1 cellular context compared by ENCODE assay signal in the genomic region with DNA sequence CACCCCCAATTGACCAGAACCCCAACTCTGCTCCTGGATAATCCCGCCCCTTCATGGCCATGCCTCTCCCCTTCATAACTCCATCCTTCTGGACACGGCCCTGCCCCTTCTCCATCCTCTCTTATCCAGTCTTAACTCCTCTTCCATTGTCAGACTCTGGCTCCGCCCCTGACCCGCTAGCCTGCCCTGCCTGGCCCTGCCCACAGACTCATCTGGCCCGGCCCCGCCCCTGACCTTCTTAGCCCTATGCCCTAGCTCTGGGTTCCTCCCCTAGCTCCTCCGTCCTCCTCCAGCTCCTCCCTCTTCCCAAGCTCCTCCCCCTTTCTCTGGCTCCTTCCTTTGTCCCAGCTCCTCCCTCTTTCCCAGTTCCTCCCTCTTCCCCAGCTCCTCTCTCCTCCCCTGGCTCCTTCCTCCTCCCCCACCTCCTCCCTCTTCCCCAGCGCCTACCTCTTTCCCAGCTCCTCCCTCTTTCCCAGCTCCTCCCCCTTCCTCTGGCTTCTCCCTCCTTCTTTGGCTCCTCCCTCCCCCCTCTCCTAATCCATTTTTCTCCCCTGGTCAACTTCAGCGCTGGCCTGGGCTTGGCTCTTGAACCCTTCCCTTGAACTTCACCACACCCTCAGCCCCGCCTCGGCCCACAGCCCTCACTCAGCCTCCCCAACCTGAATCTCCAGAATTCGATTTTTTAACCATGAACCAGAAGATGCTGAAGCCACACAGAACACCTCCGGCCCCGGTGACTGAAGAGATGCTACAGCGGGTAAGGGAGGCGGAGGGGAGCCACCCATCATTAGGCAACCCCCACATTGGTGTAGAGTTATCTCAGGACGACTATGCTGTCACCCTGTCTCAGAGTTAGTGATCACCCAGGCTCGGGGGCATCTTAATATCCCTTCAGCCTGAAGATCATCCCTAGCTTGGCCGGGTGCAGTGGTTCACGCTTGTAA.
TF ChIP-seq lines count a peak whose summit lies in the region.

No MANE protein-coding gene starts in this region.

TF ChIP-seq in K562, 482 proteins besides CTCF, POLR2A, EP300 and RAD21 (continued from another document):
- TF ChIP-seq BRF2 (IDR thresholded peaks at IDR 0.05; ENCODE audit: borderline replicate concordance, insufficient read depth, insufficient read length) (no peak), U2AF2 (optimal IDR thresholded peaks at IDR 0.05; ENCODE audit: low read depth, low read length) (no peak), PRPF4 (IDR thresholded peaks at IDR 0.05; ENCODE audit: insufficient read depth, low read depth, low read length, poor library complexity, severe bottlenecking) (no peak), ZNF354B (CRISPR knock-in tag; IDR thresholded peaks at IDR 0.05) (no peak), THRA (IDR thresholded peaks at IDR 0.05) (no peak), ZNF76 (CRISPR knock-in tag; IDR thresholded peaks at IDR 0.05; ENCODE audit: borderline replicate concordance) (no peak), EGR1 (conservative IDR thresholded peaks at IDR 0.05) (peak; percentile 59)
- TF ChIP-seq, protein P1, sequence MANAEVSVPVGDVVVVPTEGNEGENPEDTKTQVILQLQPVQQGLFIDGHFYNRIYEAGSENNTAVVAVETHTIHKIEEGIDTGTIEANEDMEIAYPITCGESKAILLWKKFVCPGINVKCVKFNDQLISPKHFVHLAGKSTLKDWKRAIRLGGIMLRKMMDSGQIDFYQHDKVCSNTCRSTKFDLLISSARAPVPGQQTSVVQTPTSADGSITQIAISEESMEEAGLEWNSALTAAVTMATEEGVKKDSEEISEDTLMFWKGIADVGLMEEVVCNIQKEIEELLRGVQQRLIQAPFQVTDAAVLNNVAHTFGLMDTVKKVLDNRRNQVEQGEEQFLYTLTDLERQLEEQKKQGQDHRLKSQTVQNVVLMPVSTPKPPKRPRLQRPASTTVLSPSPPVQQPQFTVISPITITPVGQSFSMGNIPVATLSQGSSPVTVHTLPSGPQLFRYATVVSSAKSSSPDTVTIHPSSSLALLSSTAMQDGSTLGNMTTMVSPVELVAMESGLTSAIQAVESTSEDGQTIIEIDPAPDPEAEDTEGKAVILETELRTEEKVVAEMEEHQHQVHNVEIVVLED (CRISPR knock-in tag; IDR thresholded peaks at IDR 0.05) = no peak
